In the genomic region with DNA sequence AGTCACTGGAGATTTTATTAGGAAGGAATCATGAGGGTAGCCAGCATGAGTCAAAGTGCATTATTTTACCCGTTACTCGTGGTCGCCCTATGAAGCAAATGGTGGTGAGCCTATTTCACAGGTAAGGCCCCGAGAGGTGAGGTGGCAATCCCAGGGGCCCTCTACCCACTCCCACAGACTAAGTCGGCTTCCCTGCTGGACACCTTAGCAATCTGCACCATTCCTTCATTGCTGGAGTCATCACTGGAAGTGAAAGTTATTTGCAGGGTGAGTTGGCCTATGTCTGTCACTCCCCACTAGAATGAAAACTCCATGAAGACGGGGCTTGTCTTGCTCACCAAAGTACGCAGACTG, we compare ENCODE assay signal across 9 cellular contexts. TPM values are rescaled to one million over a fixed set of nuclear protein-coding genes. Genes with fewer than 3 reads are reported as not detected.
A peak's percentile ranks its signal among the peaks of the same experiment; 100 is the strongest.
DNase-seq lines count a peak whose midpoint lies in the region; ATAC-seq and TF ChIP-seq lines count a peak whose summit lies in the region.
"Had no signal": no experiment of that assay in that cellular context is flagged by ENCODE, and none has a peak within 500 bp of the region (broad histone marks: within the 10 kb centered on the region; RNA-seq: fewer than 3 reads in every experiment).

No MANE protein-coding gene starts in this region.

- no peak overlapping the region for H2AFZ ChIP-seq in PC-9

- H3K9me2 ChIP-seq in PC-9 (ENCODE audit: insufficient read depth): no peaks in the 10 kb centered on the region

- peaks cover 26% of the 10 kb centered on the region for H3K79me2 ChIP-seq in PC-9 (ENCODE audit: low read depth)

- in situ Hi-C loops in G401 (cut with HindIII; ENCODE audit: low sequenced_read_pairs): loop anchor here (10.0 to 25.0 kb wide), 3 partner anchors 114 to 571 kb away; partner anchors contain the start of gene IRF2BP2

- POLR2A ChIA-PET in PC-9 (lab: Charles Lee; ENCODE audit: unreplicated experiment): interaction anchor here (0.5 to 0.7 kb wide), 4 partner anchors 64 to 477 kb away, joined by 3 to 8 read pairs (median 6); no protein-coding TSS in a partner anchor

- H3K4me2 ChIP-seq in BLaER1: peak overlapping the region; percentile 83
- peak overlapping the region; percentile 94 for H3K4me2 ChIP-seq in PC-9

- H3K4me1 ChIP-seq in BLaER1 (peaks cover 80% of the 10 kb centered on the region), PC-9 (replicated peaks; ENCODE audit: insufficient read depth) (peaks cover 94% of the 10 kb centered on the region), psoas muscle (peaks cover 67% of the 10 kb centered on the region)

- no peak overlapping the region for H3K9ac ChIP-seq in BLaER1

- TF ChIP-seq CTCF in PC-9 (conservative IDR thresholded peaks at IDR 0.05) (no peak), coronary artery (IDR thresholded peaks at IDR 0.05) (no peak), psoas muscle (IDR thresholded peaks at IDR 0.05) (no peak)

- H3K4me3 ChIP-seq in BLaER1 (no peak overlapping the region), PC-9 (peak overlapping the region; percentile 61; the same call in 1 of the 2 replicates), coronary artery (no peak overlapping the region), psoas muscle (no peak overlapping the region)

- CTCF ChIA-PET in PC-9 (lab: Charles Lee): interaction anchor here (0.7 kb wide), 1 partner anchor 8 kb away, joined by 3 read pairs; no protein-coding TSS in a partner anchor

- H3K9me3 ChIP-seq in BLaER1 (no peaks in the 10 kb centered on the region), PC-9 (ENCODE audit: insufficient read depth, low read depth) (no peaks in the 10 kb centered on the region), psoas muscle (no peaks in the 10 kb centered on the region)

- peak overlapping the region; percentile 88 for H3K27ac ChIP-seq in BLaER1
- H3K27ac ChIP-seq in PC-9: peak overlapping the region; percentile 100
- H3K27ac ChIP-seq in coronary artery: peak overlapping the region; percentile 76 to 87
- peak overlapping the region; percentile 96 for H3K27ac ChIP-seq in psoas muscle

- WGBS in psoas muscle, 3 donors: 62 to 74% (median 69%) methylated on average over 7 of the region's 7 CpGs

- intact Hi-C loops in PC-9 (cut with micrococcal nuclease; ENCODE audit: unreplicated experiment): loop anchor here (2.0 kb wide), 1 partner anchor 149 kb away; no protein-coding TSS in a partner anchor
- intact Hi-C loops in psoas muscle (cut with DNase I): loop anchor here (2.0 to 10.0 kb wide), 6 partner anchors 179 to 539 kb away; partner anchors contain the start of gene IRF2BP2 (in 1 of the 2)

- H3K27me3 ChIP-seq in BLaER1 (no peaks in the 10 kb centered on the region), PC-9 (ENCODE audit: insufficient read depth, low read depth) (no peaks in the 10 kb centered on the region), psoas muscle (ENCODE audit: insufficient read depth in 3 of 3, low read length in 2 of 3) (no peaks in the 10 kb centered on the region)

- ATAC-seq in psoas muscle: no peak
- no peak for ATAC-seq in HG03196 (IDR thresholded peaks at IDR 0.05; ENCODE audit: unreplicated experiment)
- ATAC-seq in HG02884 (IDR thresholded peaks at IDR 0.05; ENCODE audit: unreplicated experiment): no peak
- ATAC-seq: HCT116 had no signal

- DNase-seq in PC-9 (no peak), coronary artery (ENCODE audit: low spot score) (no peak), psoas muscle (no peak), G401 (ENCODE audit: low spot score) (no peak), SIG-M5 (lab: John Stamatoyannopoulos, UW) (no peak)

- no peaks in the 10 kb centered on the region for H3K36me3 ChIP-seq in BLaER1
- no peaks in the 10 kb centered on the region for H3K36me3 ChIP-seq in PC-9 (ENCODE audit: low read depth)
- H3K36me3 ChIP-seq in psoas muscle (ENCODE audit: insufficient read depth in 1 of 2, low read depth in 1 of 2): no peaks in the 10 kb centered on the region

- peaks cover 82% of the 10 kb centered on the region for H3F3A ChIP-seq in PC-9 (ENCODE audit: insufficient read depth, low read depth)

- no TSS peak for BruUV-seq in PC-9 (replicated peaks; lab: Mats Ljungman, UMichigan)

- H4K20me1 ChIP-seq in BLaER1 (no peaks in the 10 kb centered on the region), PC-9 (ENCODE audit: insufficient read depth) (no peaks in the 10 kb centered on the region)

RNA-seq across cellular contexts. Expression of gene TOMM20, which starts 52.7 kb away (rescaled TPM):
- total RNA-seq in PC-9 (2021) (165 and 187 TPM in 2 replicates), psoas muscle (10 to 100 TPM; 56.3 to 88.7 (median 66.9) TPM)
- 10 to 100 TPM; 44.7 to 90.9 (median 77.0) TPM for polyA plus RNA-seq in psoas muscle
- 138 and 157 TPM in 2 replicates for total RNA-seq in G401 (2014; rRNA removed; shearing (Covaris generic))
